1 cellular context compared by ENCODE assay signal in the genomic region with DNA sequence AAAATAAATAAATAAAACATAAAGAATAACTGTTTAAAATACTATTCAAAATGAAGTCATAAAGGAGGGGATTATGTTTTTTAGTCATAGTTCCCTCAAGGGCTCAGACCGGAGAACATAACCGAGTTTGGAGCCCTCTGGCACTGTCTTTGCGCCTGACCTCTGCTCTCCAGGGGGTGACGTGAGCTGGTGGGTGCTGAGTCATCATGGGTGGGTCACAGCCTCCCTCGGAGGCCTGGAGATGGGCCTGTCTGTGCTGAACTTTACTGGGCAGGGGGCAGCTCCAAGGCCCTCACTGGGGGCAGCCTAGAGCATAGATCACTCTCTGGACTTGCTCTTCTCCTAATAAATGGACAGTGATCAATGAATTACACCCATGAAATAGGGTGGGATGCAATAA.
TF ChIP-seq lines count a peak whose summit lies in the region.

No MANE protein-coding gene starts in this region.

TF ChIP-seq in HepG2, 621 proteins besides CTCF, POLR2A, EP300 and RAD21 (continues in another document):
- TF ChIP-seq, protein P1, sequence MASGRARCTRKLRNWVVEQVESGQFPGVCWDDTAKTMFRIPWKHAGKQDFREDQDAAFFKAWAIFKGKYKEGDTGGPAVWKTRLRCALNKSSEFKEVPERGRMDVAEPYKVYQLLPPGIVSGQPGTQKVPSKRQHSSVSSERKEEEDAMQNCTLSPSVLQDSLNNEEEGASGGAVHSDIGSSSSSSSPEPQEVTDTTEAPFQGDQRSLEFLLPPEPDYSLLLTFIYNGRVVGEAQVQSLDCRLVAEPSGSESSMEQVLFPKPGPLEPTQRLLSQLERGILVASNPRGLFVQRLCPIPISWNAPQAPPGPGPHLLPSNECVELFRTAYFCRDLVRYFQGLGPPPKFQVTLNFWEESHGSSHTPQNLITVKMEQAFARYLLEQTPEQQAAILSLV (CRISPR knock-in tag; IDR thresholded peaks at IDR 0.05; ENCODE audit: borderline replicate concordance) = no peak
- TF ChIP-seq ZNF7 (CRISPR knock-in tag; IDR thresholded peaks at IDR 0.05) = no peak
- TF ChIP-seq ZNF446 (CRISPR knock-in tag; IDR thresholded peaks at IDR 0.05) = no peak
- TF ChIP-seq ZNF614 (CRISPR knock-in tag; IDR thresholded peaks at IDR 0.05; ENCODE audit: borderline replicate concordance) = no peak
- TF ChIP-seq XRCC5 (optimal IDR thresholded peaks at IDR 0.05; ENCODE audit: low read length) = peak; percentile 88
- peak; percentile 41; the same call in 1 of the 2 replicates for TF ChIP-seq FOSL1 (CRISPR knock-in tag; IDR thresholded peaks at IDR 0.05; ENCODE audit: borderline replicate concordance)
- no peak for TF ChIP-seq ARNT (IDR thresholded peaks at IDR 0.05)
- TF ChIP-seq FOSL2 (CRISPR knock-in tag; IDR thresholded peaks at IDR 0.05) = peak; percentile 94
- TF ChIP-seq, protein P2, sequence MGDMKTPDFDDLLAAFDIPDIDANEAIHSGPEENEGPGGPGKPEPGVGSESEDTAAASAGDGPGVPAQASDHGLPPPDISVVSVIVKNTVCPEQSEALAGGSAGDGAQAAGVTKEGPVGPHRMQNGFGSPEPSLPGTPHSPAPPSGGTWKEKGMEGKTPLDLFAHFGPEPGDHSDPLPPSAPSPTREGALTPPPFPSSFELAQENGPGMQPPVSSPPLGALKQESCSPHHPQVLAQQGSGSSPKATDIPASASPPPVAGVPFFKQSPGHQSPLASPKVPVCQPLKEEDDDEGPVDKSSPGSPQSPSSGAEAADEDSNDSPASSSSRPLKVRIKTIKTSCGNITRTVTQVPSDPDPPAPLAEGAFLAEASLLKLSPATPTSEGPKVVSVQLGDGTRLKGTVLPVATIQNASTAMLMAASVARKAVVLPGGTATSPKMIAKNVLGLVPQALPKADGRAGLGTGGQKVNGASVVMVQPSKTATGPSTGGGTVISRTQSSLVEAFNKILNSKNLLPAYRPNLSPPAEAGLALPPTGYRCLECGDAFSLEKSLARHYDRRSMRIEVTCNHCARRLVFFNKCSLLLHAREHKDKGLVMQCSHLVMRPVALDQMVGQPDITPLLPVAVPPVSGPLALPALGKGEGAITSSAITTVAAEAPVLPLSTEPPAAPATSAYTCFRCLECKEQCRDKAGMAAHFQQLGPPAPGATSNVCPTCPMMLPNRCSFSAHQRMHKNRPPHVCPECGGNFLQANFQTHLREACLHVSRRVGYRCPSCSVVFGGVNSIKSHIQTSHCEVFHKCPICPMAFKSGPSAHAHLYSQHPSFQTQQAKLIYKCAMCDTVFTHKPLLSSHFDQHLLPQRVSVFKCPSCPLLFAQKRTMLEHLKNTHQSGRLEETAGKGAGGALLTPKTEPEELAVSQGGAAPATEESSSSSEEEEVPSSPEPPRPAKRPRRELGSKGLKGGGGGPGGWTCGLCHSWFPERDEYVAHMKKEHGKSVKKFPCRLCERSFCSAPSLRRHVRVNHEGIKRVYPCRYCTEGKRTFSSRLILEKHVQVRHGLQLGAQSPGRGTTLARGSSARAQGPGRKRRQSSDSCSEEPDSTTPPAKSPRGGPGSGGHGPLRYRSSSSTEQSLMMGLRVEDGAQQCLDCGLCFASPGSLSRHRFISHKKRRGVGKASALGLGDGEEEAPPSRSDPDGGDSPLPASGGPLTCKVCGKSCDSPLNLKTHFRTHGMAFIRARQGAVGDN (CRISPR knock-in tag; IDR thresholded peaks at IDR 0.05) = peak; percentile 61
- TF ChIP-seq, protein P3, sequence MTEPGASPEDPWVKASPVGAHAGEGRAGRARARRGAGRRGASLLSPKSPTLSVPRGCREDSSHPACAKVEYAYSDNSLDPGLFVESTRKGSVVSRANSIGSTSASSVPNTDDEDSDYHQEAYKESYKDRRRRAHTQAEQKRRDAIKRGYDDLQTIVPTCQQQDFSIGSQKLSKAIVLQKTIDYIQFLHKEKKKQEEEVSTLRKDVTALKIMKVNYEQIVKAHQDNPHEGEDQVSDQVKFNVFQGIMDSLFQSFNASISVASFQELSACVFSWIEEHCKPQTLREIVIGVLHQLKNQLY (CRISPR knock-in tag; IDR thresholded peaks at IDR 0.05) = peak; percentile 30; the same call in 1 of the 2 replicates
- TF ChIP-seq, protein P4, sequence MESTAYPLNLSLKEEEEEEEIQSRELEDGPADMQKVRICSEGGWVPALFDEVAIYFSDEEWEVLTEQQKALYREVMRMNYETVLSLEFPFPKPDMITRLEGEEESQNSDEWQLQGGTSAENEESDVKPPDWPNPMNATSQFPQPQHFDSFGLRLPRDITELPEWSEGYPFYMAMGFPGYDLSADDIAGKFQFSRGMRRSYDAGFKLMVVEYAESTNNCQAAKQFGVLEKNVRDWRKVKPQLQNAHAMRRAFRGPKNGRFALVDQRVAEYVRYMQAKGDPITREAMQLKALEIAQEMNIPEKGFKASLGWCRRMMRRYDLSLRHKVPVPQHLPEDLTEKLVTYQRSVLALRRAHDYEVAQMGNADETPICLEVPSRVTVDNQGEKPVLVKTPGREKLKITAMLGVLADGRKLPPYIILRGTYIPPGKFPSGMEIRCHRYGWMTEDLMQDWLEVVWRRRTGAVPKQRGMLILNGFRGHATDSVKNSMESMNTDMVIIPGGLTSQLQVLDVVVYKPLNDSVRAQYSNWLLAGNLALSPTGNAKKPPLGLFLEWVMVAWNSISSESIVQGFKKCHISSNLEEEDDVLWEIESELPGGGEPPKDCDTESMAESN (CRISPR knock-in tag; conservative IDR thresholded peaks at IDR 0.05) = no peak
- TF ChIP-seq SALL1 (CRISPR knock-in tag; IDR thresholded peaks at IDR 0.05) = peak; percentile 57; the same call in 1 of the 2 replicates
- 0 out of 2 replicates have a peak, but pooled peaks have one; percentile 28 for TF ChIP-seq IRF2 (CRISPR knock-in tag; IDR thresholded peaks at IDR 0.05)
- peak; percentile 57; the same call in 1 of the 2 replicates for TF ChIP-seq HOXA3 (CRISPR knock-in tag; IDR thresholded peaks at IDR 0.05)
- no peak for TF ChIP-seq PHF20 (CRISPR knock-in tag; IDR thresholded peaks at IDR 0.05)
- peak; percentile 54; the same call in 1 of the 2 replicates for TF ChIP-seq ZBTB7B (CRISPR knock-in tag; IDR thresholded peaks at IDR 0.05)
- 0 out of 2 replicates have a peak, but pooled peaks have one; percentile 12 for TF ChIP-seq PHF21A (CRISPR knock-in tag; IDR thresholded peaks at IDR 0.05)
- peak; percentile 82 for TF ChIP-seq MAFG (CRISPR knock-in tag; IDR thresholded peaks at IDR 0.05)
- TF ChIP-seq, protein P5, sequence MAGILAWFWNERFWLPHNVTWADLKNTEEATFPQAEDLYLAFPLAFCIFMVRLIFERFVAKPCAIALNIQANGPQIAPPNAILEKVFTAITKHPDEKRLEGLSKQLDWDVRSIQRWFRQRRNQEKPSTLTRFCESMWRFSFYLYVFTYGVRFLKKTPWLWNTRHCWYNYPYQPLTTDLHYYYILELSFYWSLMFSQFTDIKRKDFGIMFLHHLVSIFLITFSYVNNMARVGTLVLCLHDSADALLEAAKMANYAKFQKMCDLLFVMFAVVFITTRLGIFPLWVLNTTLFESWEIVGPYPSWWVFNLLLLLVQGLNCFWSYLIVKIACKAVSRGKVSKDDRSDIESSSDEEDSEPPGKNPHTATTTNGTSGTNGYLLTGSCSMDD (CRISPR knock-in tag; IDR thresholded peaks at IDR 0.05) = no peak
- TF ChIP-seq, protein P6, sequence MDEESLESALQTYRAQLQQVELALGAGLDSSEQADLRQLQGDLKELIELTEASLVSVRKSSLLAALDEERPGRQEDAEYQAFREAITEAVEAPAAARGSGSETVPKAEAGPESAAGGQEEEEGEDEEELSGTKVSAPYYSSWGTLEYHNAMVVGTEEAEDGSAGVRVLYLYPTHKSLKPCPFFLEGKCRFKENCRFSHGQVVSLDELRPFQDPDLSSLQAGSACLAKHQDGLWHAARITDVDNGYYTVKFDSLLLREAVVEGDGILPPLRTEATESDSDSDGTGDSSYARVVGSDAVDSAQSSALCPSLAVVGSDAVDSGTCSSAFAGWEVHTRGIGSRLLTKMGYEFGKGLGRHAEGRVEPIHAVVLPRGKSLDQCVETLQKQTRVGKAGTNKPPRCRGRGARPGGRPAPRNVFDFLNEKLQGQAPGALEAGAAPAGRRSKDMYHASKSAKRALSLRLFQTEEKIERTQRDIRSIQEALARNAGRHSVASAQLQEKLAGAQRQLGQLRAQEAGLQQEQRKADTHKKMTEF (CRISPR knock-in tag; IDR thresholded peaks at IDR 0.05) = peak; percentile 38; the same call in 1 of the 2 replicates
- no peak for TF ChIP-seq ZNF12 (CRISPR knock-in tag; IDR thresholded peaks at IDR 0.05)
- TF ChIP-seq, protein P7, sequence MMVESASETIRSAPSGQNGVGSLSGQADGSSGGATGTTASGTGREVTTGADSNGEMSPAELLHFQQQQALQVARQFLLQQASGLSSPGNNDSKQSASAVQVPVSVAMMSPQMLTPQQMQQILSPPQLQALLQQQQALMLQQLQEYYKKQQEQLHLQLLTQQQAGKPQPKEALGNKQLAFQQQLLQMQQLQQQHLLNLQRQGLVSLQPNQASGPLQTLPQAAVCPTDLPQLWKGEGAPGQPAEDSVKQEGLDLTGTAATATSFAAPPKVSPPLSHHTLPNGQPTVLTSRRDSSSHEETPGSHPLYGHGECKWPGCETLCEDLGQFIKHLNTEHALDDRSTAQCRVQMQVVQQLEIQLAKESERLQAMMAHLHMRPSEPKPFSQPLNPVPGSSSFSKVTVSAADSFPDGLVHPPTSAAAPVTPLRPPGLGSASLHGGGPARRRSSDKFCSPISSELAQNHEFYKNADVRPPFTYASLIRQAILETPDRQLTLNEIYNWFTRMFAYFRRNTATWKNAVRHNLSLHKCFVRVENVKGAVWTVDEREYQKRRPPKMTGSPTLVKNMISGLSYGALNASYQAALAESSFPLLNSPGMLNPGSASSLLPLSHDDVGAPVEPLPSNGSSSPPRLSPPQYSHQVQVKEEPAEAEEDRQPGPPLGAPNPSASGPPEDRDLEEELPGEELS (CRISPR knock-in tag; IDR thresholded peaks at IDR 0.05) = 0 out of 2 replicates have a peak, but pooled peaks have one; percentile 7
- TF ChIP-seq NCOA2 (CRISPR knock-in tag; IDR thresholded peaks at IDR 0.05) = no peak
- no peak for TF ChIP-seq XBP1 (CRISPR knock-in tag; IDR thresholded peaks at IDR 0.05)
- TF ChIP-seq ZKSCAN1 (IDR thresholded peaks at IDR 0.05; ENCODE audit: low read length) = no peak
- peak; percentile 68; the same call in 1 of the 2 replicates for TF ChIP-seq ZBTB7A (CRISPR knock-in tag; IDR thresholded peaks at IDR 0.05)
- TF ChIP-seq ZNF251 (CRISPR knock-in tag; IDR thresholded peaks at IDR 0.05) = no peak
- TF ChIP-seq KDM2A (CRISPR knock-in tag; IDR thresholded peaks at IDR 0.05; ENCODE audit: borderline replicate concordance, low read depth) = peak; percentile 33; the same call in 1 of the 2 replicates
- TF ChIP-seq ZNF737 (CRISPR knock-in tag; IDR thresholded peaks at IDR 0.05; ENCODE audit: borderline replicate concordance) = no peak
- TF ChIP-seq, protein P8, sequence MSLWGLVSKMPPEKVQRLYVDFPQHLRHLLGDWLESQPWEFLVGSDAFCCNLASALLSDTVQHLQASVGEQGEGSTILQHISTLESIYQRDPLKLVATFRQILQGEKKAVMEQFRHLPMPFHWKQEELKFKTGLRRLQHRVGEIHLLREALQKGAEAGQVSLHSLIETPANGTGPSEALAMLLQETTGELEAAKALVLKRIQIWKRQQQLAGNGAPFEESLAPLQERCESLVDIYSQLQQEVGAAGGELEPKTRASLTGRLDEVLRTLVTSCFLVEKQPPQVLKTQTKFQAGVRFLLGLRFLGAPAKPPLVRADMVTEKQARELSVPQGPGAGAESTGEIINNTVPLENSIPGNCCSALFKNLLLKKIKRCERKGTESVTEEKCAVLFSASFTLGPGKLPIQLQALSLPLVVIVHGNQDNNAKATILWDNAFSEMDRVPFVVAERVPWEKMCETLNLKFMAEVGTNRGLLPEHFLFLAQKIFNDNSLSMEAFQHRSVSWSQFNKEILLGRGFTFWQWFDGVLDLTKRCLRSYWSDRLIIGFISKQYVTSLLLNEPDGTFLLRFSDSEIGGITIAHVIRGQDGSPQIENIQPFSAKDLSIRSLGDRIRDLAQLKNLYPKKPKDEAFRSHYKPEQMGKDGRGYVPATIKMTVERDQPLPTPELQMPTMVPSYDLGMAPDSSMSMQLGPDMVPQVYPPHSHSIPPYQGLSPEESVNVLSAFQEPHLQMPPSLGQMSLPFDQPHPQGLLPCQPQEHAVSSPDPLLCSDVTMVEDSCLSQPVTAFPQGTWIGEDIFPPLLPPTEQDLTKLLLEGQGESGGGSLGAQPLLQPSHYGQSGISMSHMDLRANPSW (CRISPR knock-in tag; IDR thresholded peaks at IDR 0.05; ENCODE audit: borderline replicate concordance) = no peak
- TF ChIP-seq, protein P9, sequence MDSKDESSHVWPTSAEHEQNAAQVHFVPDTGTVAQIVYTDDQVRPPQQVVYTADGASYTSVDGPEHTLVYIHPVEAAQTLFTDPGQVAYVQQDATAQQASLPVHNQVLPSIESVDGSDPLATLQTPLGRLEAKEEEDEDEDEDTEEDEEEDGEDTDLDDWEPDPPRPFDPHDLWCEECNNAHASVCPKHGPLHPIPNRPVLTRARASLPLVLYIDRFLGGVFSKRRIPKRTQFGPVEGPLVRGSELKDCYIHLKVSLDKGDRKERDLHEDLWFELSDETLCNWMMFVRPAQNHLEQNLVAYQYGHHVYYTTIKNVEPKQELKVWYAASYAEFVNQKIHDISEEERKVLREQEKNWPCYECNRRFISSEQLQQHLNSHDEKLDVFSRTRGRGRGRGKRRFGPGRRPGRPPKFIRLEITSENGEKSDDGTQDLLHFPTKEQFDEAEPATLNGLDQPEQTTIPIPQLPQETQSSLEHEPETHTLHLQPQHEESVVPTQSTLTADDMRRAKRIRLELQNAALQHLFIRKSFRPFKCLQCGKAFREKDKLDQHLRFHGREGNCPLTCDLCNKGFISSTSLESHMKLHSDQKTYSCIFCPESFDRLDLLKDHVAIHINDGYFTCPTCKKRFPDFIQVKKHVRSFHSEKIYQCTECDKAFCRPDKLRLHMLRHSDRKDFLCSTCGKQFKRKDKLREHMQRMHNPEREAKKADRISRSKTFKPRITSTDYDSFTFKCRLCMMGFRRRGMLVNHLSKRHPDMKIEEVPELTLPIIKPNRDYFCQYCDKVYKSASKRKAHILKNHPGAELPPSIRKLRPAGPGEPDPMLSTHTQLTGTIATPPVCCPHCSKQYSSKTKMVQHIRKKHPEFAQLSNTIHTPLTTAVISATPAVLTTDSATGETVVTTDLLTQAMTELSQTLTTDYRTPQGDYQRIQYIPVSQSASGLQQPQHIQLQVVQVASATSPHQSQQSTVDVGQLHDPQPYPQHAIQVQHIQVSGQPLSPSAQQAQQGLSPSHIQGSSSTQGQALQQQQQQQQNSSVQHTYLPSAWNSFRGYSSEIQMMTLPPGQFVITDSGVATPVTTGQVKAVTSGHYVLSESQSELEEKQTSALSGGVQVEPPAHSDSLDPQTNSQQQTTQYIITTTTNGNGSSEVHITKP (CRISPR knock-in tag; IDR thresholded peaks at IDR 0.05; ENCODE audit: low read depth) = peak; percentile 91
- TF ChIP-seq ZNF562 (CRISPR knock-in tag; IDR thresholded peaks at IDR 0.05; ENCODE audit: borderline replicate concordance) = no peak
- peak; percentile 47; the same call in 1 of the 2 replicates for TF ChIP-seq CBX5 (CRISPR knock-in tag; IDR thresholded peaks at IDR 0.05; ENCODE audit: borderline replicate concordance)
- no peak for TF ChIP-seq ZNF775 (CRISPR knock-in tag; IDR thresholded peaks at IDR 0.05; ENCODE audit: borderline replicate concordance)
- TF ChIP-seq NR2F1 (CRISPR knock-in tag; IDR thresholded peaks at IDR 0.05) = peak; percentile 81 to 89
- TF ChIP-seq ZFX (CRISPR knock-in tag; IDR thresholded peaks at IDR 0.05; ENCODE audit: low read depth) = peak; percentile 57
